Comparison of ENCODE assay signal across 9 cellular contexts in genomic region chr17:63842173-63842539, GRCh38. TPM values are rescaled to one million over a fixed set of nuclear protein-coding genes. Genes with fewer than 3 reads are reported as not detected.
DNase-seq lines count a peak whose midpoint lies in the region; ATAC-seq and TF ChIP-seq lines count a peak whose summit lies in the region.
"Had no signal": no experiment of that assay in that cellular context is flagged by ENCODE, and none has a peak within 500 bp of the region (broad histone marks: within the 10 kb centered on the region; RNA-seq: fewer than 3 reads in every experiment).

No MANE protein-coding gene starts in this region.

- TF ChIP-seq CTCF in AG09309 (IDR thresholded peaks at IDR 0.05; ENCODE audit: control insufficient read depth, insufficient read depth, low read depth, low read length, missing control alignments) (no peak), hepatocyte (IDR thresholded peaks at IDR 0.05; ENCODE audit: poor library complexity) (no peak)
- no peak for TF ChIP-seq CTCF in activated CD8-positive, alpha-beta T cell treated with anti-CD3 and anti-CD28 coated beads for 36 hours (IDR thresholded peaks at IDR 0.05)

- H3K27ac ChIP-seq in hepatocyte (peak overlapping the region; percentile 88), skin epidermis (peak overlapping the region; percentile 86 to 98 (median 92))

- H3K4me3 ChIP-seq in AG09309 (ENCODE audit: control insufficient read depth, low read depth, low read length), result peak overlapping the region; percentile 88
- H3K4me3 ChIP-seq in hepatocyte, result peak overlapping the region; percentile 92
- peak overlapping the region; percentile 79 to 91 (median 86) for H3K4me3 ChIP-seq in skin epidermis

- 0% methylated on average over 2 of the region's 36 CpGs for WGBS in hepatocyte (ENCODE audit: low lambda C conversion rate, missing lambda C conversion rate)

- H3K4me1 ChIP-seq in hepatocyte (ENCODE audit: insufficient read depth), result peaks cover 36% of the 10 kb centered on the region

- peaks cover 31% of the 10 kb centered on the region for H4K20me1 ChIP-seq in hepatocyte (ENCODE audit: insufficient read depth, poor library complexity, severe bottlenecking)

- H3K27me3 Mint-ChIP-seq in activated CD8-positive, alpha-beta T cell treated with anti-CD3 and anti-CD28 coated beads for 36 hours, result no peaks in the 10 kb centered on the region

- no peaks in the 10 kb centered on the region for H3K27me3 ChIP-seq in hepatocyte

- H3K9me3 ChIP-seq in hepatocyte (ENCODE audit: low read depth), result no peaks in the 10 kb centered on the region

- peaks cover 50% of the 10 kb centered on the region for H3K79me2 ChIP-seq in hepatocyte

- peak overlapping the region; percentile 94 for H3K27ac Mint-ChIP-seq in activated CD8-positive, alpha-beta T cell treated with anti-CD3 and anti-CD28 coated beads for 36 hours

- H3K36me3 Mint-ChIP-seq in activated CD8-positive, alpha-beta T cell treated with anti-CD3 and anti-CD28 coated beads for 36 hours (ENCODE audit: low read depth), result peaks cover 6% of the 10 kb centered on the region

- peak overlapping the region; percentile 98 for H3K4me3 Mint-ChIP-seq in activated CD8-positive, alpha-beta T cell treated with anti-CD3 and anti-CD28 coated beads for 36 hours

- POLR2A ChIA-PET in activated CD8-positive, alpha-beta T cell treated with anti-CD3 and anti-CD28 coated beads for 36 hours (lab: Charles Lee), result interaction anchor here (0.8 to 7.8 kb wide), 5 partner anchors 13 to 142 kb away, joined by 4 to 188 read pairs (median 12); partner anchors contain the start of genes CCDC47, DDX42, FTSJ3 and LIMD2

- peak; percentile 3 for ATAC-seq in GM18873 (IDR thresholded peaks at IDR 0.05; ENCODE audit: low FRiP score, unreplicated experiment)
- peak; percentile 32 for ATAC-seq in HG03432 (IDR thresholded peaks at IDR 0.05; ENCODE audit: unreplicated experiment)
- peak; percentile 18 for ATAC-seq in activated CD8-positive, alpha-beta T cell treated with anti-CD3 and anti-CD28 coated beads for 36 hours

- peak overlapping the region; percentile 50 for H2AFZ ChIP-seq in hepatocyte

- no peaks in the 10 kb centered on the region for H3K36me3 ChIP-seq in hepatocyte (replicated peaks; ENCODE audit: insufficient read depth, low read depth)

- CTCF ChIA-PET in activated CD8-positive, alpha-beta T cell treated with anti-CD3 and anti-CD28 coated beads for 36 hours (lab: Charles Lee), result interaction anchor here (1.1 to 4.4 kb wide), 4 partner anchors 9 to 175 kb away, joined by 3 to 22 read pairs (median 4); partner anchors contain the start of gene FTSJ3

- DNase-seq in AG09309 (ENCODE audit: low read depth), result no peak
- peak; percentile 59 for DNase-seq in activated CD8-positive, alpha-beta T cell treated with anti-CD3 and anti-CD28 coated beads for 36 hours
- DNase-seq in hepatocyte (ENCODE audit: low spot score), result no peak
- DNase-seq in medulla oblongata (ENCODE audit: extremely low spot score), result no peak
- no peak for DNase-seq in GM19240 (ENCODE audit: insufficient read length, low spot score)

- H3K9me3 Mint-ChIP-seq in activated CD8-positive, alpha-beta T cell treated with anti-CD3 and anti-CD28 coated beads for 36 hours, result no peaks in the 10 kb centered on the region

- H3K9me2 ChIP-seq in hepatocyte (replicated peaks; ENCODE audit: insufficient read depth), result no peaks in the 10 kb centered on the region

- intact Hi-C loops in activated CD8-positive, alpha-beta T cell treated with anti-CD3 and anti-CD28 coated beads for 36 hours (cut with micrococcal nuclease), result no loop called here

- H3K4me2 ChIP-seq in hepatocyte, result peak overlapping the region; percentile 94

- peaks cover 22% of the 10 kb centered on the region for H3K4me1 Mint-ChIP-seq in activated CD8-positive, alpha-beta T cell treated with anti-CD3 and anti-CD28 coated beads for 36 hours (ENCODE audit: low read depth)

RNA-seq across cellular contexts. Expression of gene SMARCD2, which starts 0.3 kb away (rescaled TPM):
- total RNA-seq in activated CD8-positive, alpha-beta T cell treated with anti-CD3 and anti-CD28 coated beads for 36 hours, result 100 to 1,000 TPM in 1 of 2 experiments, 10 to 100 TPM in 1; 99.4 to 103 TPM
- 55.5 and 65.7 TPM in 2 replicates for total RNA-seq in hepatocyte
- 46.0 and 52.9 TPM in 2 replicates for polyA plus RNA-seq in hepatocyte

RNA-seq across cellular contexts. Expression of gene FTSJ3, which starts 14.7 kb away (rescaled TPM):
- total RNA-seq in activated CD8-positive, alpha-beta T cell treated with anti-CD3 and anti-CD28 coated beads for 36 hours, result 10 to 100 TPM; 58.3 to 60.9 TPM
- 27.0 and 28.5 TPM in 2 replicates for total RNA-seq in hepatocyte
- 28.5 and 30.0 TPM in 2 replicates for polyA plus RNA-seq in hepatocyte

RNA-seq across cellular contexts. Expression of gene PSMC5, which starts 14.9 kb away (rescaled TPM):
- 100 to 1,000 TPM; 155 to 157 TPM for total RNA-seq in activated CD8-positive, alpha-beta T cell treated with anti-CD3 and anti-CD28 coated beads for 36 hours
- 37.3 and 46.6 TPM in 2 replicates for total RNA-seq in hepatocyte
- 129 and 132 TPM in 2 replicates for polyA plus RNA-seq in hepatocyte

RNA-seq across cellular contexts. Expression of gene CSH2, which starts 31.3 kb away (rescaled TPM):
- not detected for total RNA-seq in activated CD8-positive, alpha-beta T cell treated with anti-CD3 and anti-CD28 coated beads for 36 hours
- total RNA-seq in hepatocyte, result 1.4 and 2.8 TPM in 2 replicates
- polyA plus RNA-seq in hepatocyte, result 0.84 TPM in 1 of 2 replicates, not detected in the other
- total RNA-seq: NCI-H460 had no signal

RNA-seq across cellular contexts. Expression of gene GH2, which starts 39.6 kb away (rescaled TPM):
- total RNA-seq in activated CD8-positive, alpha-beta T cell treated with anti-CD3 and anti-CD28 coated beads for 36 hours, result not detected
- total RNA-seq in hepatocyte, result not detected in 2 replicates
- 1.8 TPM in 1 of 2 replicates, not detected in the other for polyA plus RNA-seq in hepatocyte
- total RNA-seq: NCI-H460 had no signal
